18 cellular contexts compared by ENCODE assay signal in the genomic region with DNA sequence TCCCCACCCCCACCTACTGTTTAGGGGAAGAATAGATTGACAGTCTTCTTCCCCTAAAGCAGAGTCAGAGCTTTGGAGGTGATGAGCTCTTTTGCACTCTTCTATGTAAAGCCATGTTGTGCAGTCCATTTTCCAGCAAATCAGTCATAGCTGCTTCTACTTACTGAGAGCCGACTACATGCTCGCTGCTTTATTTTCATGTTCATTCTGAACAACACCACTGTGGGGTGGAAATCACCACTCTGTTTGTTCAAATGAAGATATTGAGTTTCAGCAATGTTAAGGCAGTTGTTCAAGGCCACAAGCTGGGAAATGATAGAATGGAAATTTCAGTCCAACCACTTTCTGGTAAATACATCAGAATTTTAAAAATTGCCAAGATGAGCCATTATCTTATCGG.
"Had no signal": no experiment of that assay in that cellular context is flagged by ENCODE, and none has a peak within 500 bp of the region (broad histone marks: within the 10 kb centered on the region; RNA-seq: fewer than 3 reads in every experiment).

No MANE protein-coding gene starts in this region.

- H3K36me3 ChIP-seq: cardiac muscle cell, gastroesophageal sphincter, heart right ventricle, lower lobe of right lung, ovary, transverse colon, vagina, WERI-Rb-1 had no signal

- H3K4me1 ChIP-seq: gastroesophageal sphincter, heart right ventricle, lower lobe of right lung, transverse colon, vagina had no signal

- H3K9me3 ChIP-seq: gastroesophageal sphincter, heart right ventricle, lower lobe of right lung, ovary, transverse colon, vagina had no signal

- H3K27me3 ChIP-seq: cardiac muscle cell, ovary, transverse colon, vagina had no signal

- H3K9me3 Mint-ChIP-seq: activated T-cell treated with anti-CD3 and anti-CD28 coated beads, Interleukin-2, amount 50 U/mL, for 4 hours; neural crest cell; stimulated activated memory B cell treated with anti-CD40 and anti-IgM and Interleukin-4, amounts not matched to agents 10 μg/mL and 1 μg/mL and 100 μg/mL, for 72 hours had no signal

- H3K27ac Mint-ChIP-seq: stimulated activated memory B cell treated with anti-CD40 and anti-IgM and Interleukin-4, amounts not matched to agents 10 μg/mL and 1 μg/mL and 100 μg/mL, for 72 hours had no signal

- ATAC-seq: gastroesophageal sphincter; heart right ventricle; lower lobe of right lung; sciatic nerve; stimulated activated memory B cell treated with anti-CD40 and anti-IgM and Interleukin-4, amounts not matched to agents 10 μg/mL and 1 μg/mL and 100 μg/mL, for 72 hours had no signal

- H3K4me1 Mint-ChIP-seq: neural crest cell; stimulated activated memory B cell treated with anti-CD40 and anti-IgM and Interleukin-4, amounts not matched to agents 10 μg/mL and 1 μg/mL and 100 μg/mL, for 72 hours had no signal

- H3K4me3 ChIP-seq: cardiac muscle cell, dorsolateral prefrontal cortex, gastroesophageal sphincter, heart right ventricle, lower lobe of right lung, ovary, transverse colon, vagina had no signal

- H3K27ac ChIP-seq: cardiac muscle cell, dorsolateral prefrontal cortex, gastroesophageal sphincter, heart right ventricle, lower lobe of right lung, ovary, transverse colon, vagina, WERI-Rb-1 had no signal

- H3K4me3 Mint-ChIP-seq: activated T-cell treated with anti-CD3 and anti-CD28 coated beads, Interleukin-2, amount 50 U/mL, for 4 hours; neural crest cell; stimulated activated memory B cell treated with anti-CD40 and anti-IgM and Interleukin-4, amounts not matched to agents 10 μg/mL and 1 μg/mL and 100 μg/mL, for 72 hours had no signal

- DNase-seq: activated CD4-positive, alpha-beta T cell treated with anti-CD3 and anti-CD28 coated beads for 4 hours; activated naive CD4-positive, alpha-beta T cell treated with Interleukin-2 at 50 U/mL for 16 hours; activated T-cell treated with anti-CD3 and anti-CD28 coated beads, Interleukin-2, amount 50 U/mL, for 4 hours; dorsolateral prefrontal cortex; erythroblast; heart right ventricle; lower lobe of right lung; ovary; substantia nigra; T1000; transverse colon; WERI-Rb-1 had no signal

- H3K36me3 Mint-ChIP-seq: stimulated activated memory B cell treated with anti-CD40 and anti-IgM and Interleukin-4, amounts not matched to agents 10 μg/mL and 1 μg/mL and 100 μg/mL, for 72 hours had no signal
